ENCODE assay signal across 12 cellular contexts in genomic region chr19:44807162-44807561, GRCh38. TPM values are rescaled to one million over a fixed set of nuclear protein-coding genes. Genes with fewer than 3 reads are reported as not detected.
A peak's percentile ranks its signal among the peaks of the same experiment; 100 is the strongest.
DNase-seq lines count a peak whose midpoint lies in the region; ATAC-seq and TF ChIP-seq lines count a peak whose summit lies in the region.
"Had no signal": no experiment of that assay in that cellular context is flagged by ENCODE, and none has a peak within 500 bp of the region (broad histone marks: within the 10 kb centered on the region; RNA-seq: fewer than 3 reads in every experiment).

No MANE protein-coding gene starts in this region.

- TF ChIP-seq POLR2A in lower leg skin (IDR thresholded peaks at IDR 0.05): no peak

- peaks cover 51% of the 10 kb centered on the region for H3K27me3 Mint-ChIP-seq in endodermal cell (ENCODE audit: insufficient read depth)

- H3K27ac Mint-ChIP-seq in endodermal cell: no peak overlapping the region

- no peaks in the 10 kb centered on the region for H3K36me3 ChIP-seq in endodermal cell (ENCODE audit: control insufficient read depth, insufficient read depth, low read length)

- H3K4me3 ChIP-seq in lower leg skin (ENCODE audit: low read depth, poor library complexity, severe bottlenecking) (no peak overlapping the region), endodermal cell (ENCODE audit: low read length) (no peak overlapping the region)

- no peak overlapping the region for H3K9ac ChIP-seq in endodermal cell (ENCODE audit: extremely low read depth, low read length, poor library complexity, severe bottlenecking)

- H3K9me3 Mint-ChIP-seq in endodermal cell: no peaks in the 10 kb centered on the region

- H3K4me3 Mint-ChIP-seq in endodermal cell: no peak overlapping the region

- H3K27ac ChIP-seq in C4-2B (peak overlapping the region; percentile 61), endodermal cell (ENCODE audit: low read depth, low read length) (no peak overlapping the region)

- WGBS in lower leg skin, 2 donors: 52 to 64% methylated on average over 4 to 5 of the region's 5 CpGs
- WGBS in endodermal cell (ENCODE audit: insufficient coverage in 1 of 2, insufficient read length in 1 of 2), 2 experiments: 80 to 86% methylated on average over 2 to 5 of the region's 5 CpGs

- peaks cover 12% of the 10 kb centered on the region for H3K4me1 Mint-ChIP-seq in endodermal cell

- ATAC-seq in GM21390 (IDR thresholded peaks at IDR 0.05; ENCODE audit: unreplicated experiment): no peak
- ATAC-seq: stimulated activated naive CD8-positive, alpha-beta T cell treated with anti-CD3 and anti-CD28 coated beads, Interleukin-15, Interleukin-2, amounts not matched to agents 100 U/mL and 50 U/mL, for 24 hours had no signal

- no peaks in the 10 kb centered on the region for H3K9me3 ChIP-seq in endodermal cell (ENCODE audit: control insufficient read depth, low read length)

- peak; percentile 51 for DNase-seq in NCI-H1092 treated with DMSO at 0.1 percent for 48 hours (lab: John Stamatoyannopoulos, UW)
- peak; percentile 79 for DNase-seq in SW480 (ENCODE audit: low spot score)
- DNase-seq in lower leg skin (ENCODE audit: low spot score in 2 of 2): peak; percentile 65 to 89
- DNase-seq in NCI-H446 (lab: John Stamatoyannopoulos, UW): no peak
- no peak for DNase-seq in DMS79 (lab: John Stamatoyannopoulos, UW)
- no peak for DNase-seq in endodermal cell
- DNase-seq: activated CD4-positive, alpha-beta T cell treated with anti-CD3 and anti-CD28 coated beads, Interleukin-2, amount 50 U/mL, for 4 hours; stimulated activated naive CD8-positive, alpha-beta T cell treated with anti-CD3 and anti-CD28 coated beads, Interleukin-15, Interleukin-2, amounts not matched to agents 100 U/mL and 50 U/mL, for 24 hours had no signal

- no peak for TF ChIP-seq CTCF in C4-2B (conservative IDR thresholded peaks at IDR 0.05)
- no peak for TF ChIP-seq CTCF in lower leg skin (IDR thresholded peaks at IDR 0.05)
- TF ChIP-seq CTCF in endodermal cell (conservative IDR thresholded peaks at IDR 0.05): no peak

- peaks cover 4% of the 10 kb centered on the region for H3K4me1 ChIP-seq in endodermal cell (ENCODE audit: control insufficient read depth, insufficient read depth, low read length)

- intact Hi-C loops in lower leg skin (cut with DNase I; ENCODE audit: low total_unique reads): no loop called here

- no peaks in the 10 kb centered on the region for H3K27me3 ChIP-seq in endodermal cell (ENCODE audit: control insufficient read depth, insufficient read depth, low read length, poor library complexity, severe bottlenecking)

- H3K36me3 Mint-ChIP-seq in endodermal cell (ENCODE audit: low read depth): peaks cover 3% of the 10 kb centered on the region

RNA-seq across cellular contexts. Expression of gene BCAM, which starts 1.7 kb away (rescaled TPM):
- total RNA-seq in lower leg skin (10 to 100 TPM; 32.3 to 73.5 (median 58.0) TPM), endodermal cell (10 to 100 TPM; 62.9 to 64.0 TPM)
- 30.6 TPM for polyA plus RNA-seq in endodermal cell (2013, experiment 1 of 2)
- polyA plus RNA-seq in endodermal cell (2013, experiment 2 of 2): 22.0 TPM

RNA-seq across cellular contexts. Expression of gene CBLC, which starts 29.5 kb away (rescaled TPM):
- 10 to 100 TPM; 64.3 to 87.0 (median 75.6) TPM for total RNA-seq in lower leg skin
- 10 to 100 TPM in 1 of 2 donors, 1 to 10 TPM in 1; 6.6 to 15.5 TPM for total RNA-seq in endodermal cell
- 1.9 TPM for polyA plus RNA-seq in endodermal cell (2013, experiment 1 of 2)
- 0.83 TPM for polyA plus RNA-seq in endodermal cell (2013, experiment 2 of 2)
- total RNA-seq: H4, skeletal muscle tissue had no signal

RNA-seq across cellular contexts. Expression of gene NECTIN2, which starts 38.9 kb away (rescaled TPM):
- total RNA-seq in lower leg skin (10 to 100 TPM; 75.2 to 91.1 (median 82.4) TPM), endodermal cell (100 to 1,000 TPM; 248 to 260 TPM)
- 120 TPM for polyA plus RNA-seq in endodermal cell (2013, experiment 1 of 2)
- polyA plus RNA-seq in endodermal cell (2013, experiment 2 of 2): 121 TPM

RNA-seq across cellular contexts. Expression of gene BCL3, which starts 58.7 kb away (rescaled TPM):
- total RNA-seq in lower leg skin (10 to 100 TPM; 17.1 to 27.3 (median 19.0) TPM), endodermal cell (1 to 10 TPM; 1.8 to 6.2 TPM)
- 2.0 TPM for polyA plus RNA-seq in endodermal cell (2013, experiment 1 of 2)
- 3.0 TPM for polyA plus RNA-seq in endodermal cell (2013, experiment 2 of 2)

Comparison
In these comparisons a context has a peak if more than half of its experiments do, and no peak if none do; other contexts are left out.
1. DNase-seq: peak in NCI-H1092 treated with DMSO at 0.1 percent for 48 hours (single experiment), SW480 (single experiment) and lower leg skin (2 of 2); none in NCI-H446 (0 of 2), DMS79 (single experiment) and endodermal cell (single experiment).